1 cellular context compared by ENCODE assay signal in the genomic region with DNA sequence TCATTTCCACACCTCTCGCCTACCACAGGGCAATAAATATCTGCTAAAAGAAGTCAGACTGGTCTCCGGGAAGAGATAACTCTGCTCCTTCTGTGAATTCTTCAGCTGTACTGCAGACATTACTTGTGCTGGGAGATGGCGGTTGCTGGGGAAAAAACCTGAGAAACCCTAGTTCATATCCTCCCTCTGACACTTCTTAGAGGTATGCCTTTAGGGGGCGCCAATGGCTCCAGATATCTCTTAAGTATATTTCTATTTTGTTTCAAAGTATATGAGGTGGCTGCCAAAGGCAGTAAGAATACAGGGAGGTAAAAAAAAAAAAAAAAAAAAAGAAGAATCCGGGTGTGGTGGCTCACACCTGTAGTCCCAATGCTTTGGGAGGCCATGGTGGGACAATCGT.
TF ChIP-seq lines count a peak whose summit lies in the region.

No MANE protein-coding gene starts in this region.

TF ChIP-seq in SK-N-SH treated with all-trans-retinoic acid at 6 μM for 48 hours, 23 proteins besides CTCF, POLR2A, EP300 and RAD21 (continued from another document):
- TF ChIP-seq, protein P1, sequence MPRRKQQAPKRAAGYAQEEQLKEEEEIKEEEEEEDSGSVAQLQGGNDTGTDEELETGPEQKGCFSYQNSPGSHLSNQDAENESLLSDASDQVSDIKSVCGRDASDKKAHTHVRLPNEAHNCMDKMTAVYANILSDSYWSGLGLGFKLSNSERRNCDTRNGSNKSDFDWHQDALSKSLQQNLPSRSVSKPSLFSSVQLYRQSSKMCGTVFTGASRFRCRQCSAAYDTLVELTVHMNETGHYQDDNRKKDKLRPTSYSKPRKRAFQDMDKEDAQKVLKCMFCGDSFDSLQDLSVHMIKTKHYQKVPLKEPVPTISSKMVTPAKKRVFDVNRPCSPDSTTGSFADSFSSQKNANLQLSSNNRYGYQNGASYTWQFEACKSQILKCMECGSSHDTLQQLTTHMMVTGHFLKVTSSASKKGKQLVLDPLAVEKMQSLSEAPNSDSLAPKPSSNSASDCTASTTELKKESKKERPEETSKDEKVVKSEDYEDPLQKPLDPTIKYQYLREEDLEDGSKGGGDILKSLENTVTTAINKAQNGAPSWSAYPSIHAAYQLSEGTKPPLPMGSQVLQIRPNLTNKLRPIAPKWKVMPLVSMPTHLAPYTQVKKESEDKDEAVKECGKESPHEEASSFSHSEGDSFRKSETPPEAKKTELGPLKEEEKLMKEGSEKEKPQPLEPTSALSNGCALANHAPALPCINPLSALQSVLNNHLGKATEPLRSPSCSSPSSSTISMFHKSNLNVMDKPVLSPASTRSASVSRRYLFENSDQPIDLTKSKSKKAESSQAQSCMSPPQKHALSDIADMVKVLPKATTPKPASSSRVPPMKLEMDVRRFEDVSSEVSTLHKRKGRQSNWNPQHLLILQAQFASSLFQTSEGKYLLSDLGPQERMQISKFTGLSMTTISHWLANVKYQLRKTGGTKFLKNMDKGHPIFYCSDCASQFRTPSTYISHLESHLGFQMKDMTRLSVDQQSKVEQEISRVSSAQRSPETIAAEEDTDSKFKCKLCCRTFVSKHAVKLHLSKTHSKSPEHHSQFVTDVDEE (CRISPR knock-in tag; IDR thresholded peaks at IDR 0.05), result no peak
- TF ChIP-seq RARB (CRISPR knock-in tag; IDR thresholded peaks at IDR 0.05), result no peak
- TF ChIP-seq TCF4 (CRISPR knock-in tag; IDR thresholded peaks at IDR 0.05; ENCODE audit: borderline replicate concordance), result no peak
- no peak for TF ChIP-seq PATZ1 (CRISPR knock-in tag; IDR thresholded peaks at IDR 0.05; ENCODE audit: borderline replicate concordance)
- no peak for TF ChIP-seq CSDC2 (CRISPR knock-in tag; IDR thresholded peaks at IDR 0.05)
- TF ChIP-seq SNAI2 (CRISPR knock-in tag; IDR thresholded peaks at IDR 0.05), result no peak
- no peak for TF ChIP-seq ZFP30 (CRISPR knock-in tag; IDR thresholded peaks at IDR 0.05)
